Comparison of ENCODE assay signal across 8 cellular contexts in genomic region chr4:101103381-101104142, GRCh38.
DNase-seq lines count a peak whose midpoint lies in the region; ATAC-seq and TF ChIP-seq lines count a peak whose summit lies in the region.

No MANE protein-coding gene starts in this region.

- TF ChIP-seq CTCF in CD14-positive monocyte (IDR thresholded peaks at IDR 0.05) (no peak), VCaP (conservative IDR thresholded peaks at IDR 0.05) (no peak), psoas muscle (IDR thresholded peaks at IDR 0.05) (no peak), sigmoid colon (IDR thresholded peaks at IDR 0.05) (no peak)

- TF ChIP-seq EP300 in sigmoid colon (IDR thresholded peaks at IDR 0.05): no peak

- H3K36me3 Mint-ChIP-seq in CD14-positive monocyte: peaks cover 28 to 33% of the 10 kb centered on the region in 2 donors
- peaks cover 13% of the 10 kb centered on the region for H3K36me3 Mint-ChIP-seq in memory B cell

- no peak overlapping the region for H3K4me3 Mint-ChIP-seq in CD14-positive monocyte
- peak overlapping the region; percentile 50 for H3K4me3 Mint-ChIP-seq in memory B cell

- H3K9me3 Mint-ChIP-seq in CD14-positive monocyte: peaks cover 0 to 4% (median 0%) of the 10 kb centered on the region in 7 donors
- H3K9me3 Mint-ChIP-seq in memory B cell: no peaks in the 10 kb centered on the region

- H3K4me1 ChIP-seq in psoas muscle (peaks cover 23% of the 10 kb centered on the region), sigmoid colon (peaks cover 0 to 29% (median 18%) of the 10 kb centered on the region in 4 donors)

- TF ChIP-seq POLR2A in sigmoid colon (IDR thresholded peaks at IDR 0.05): no peak

- H3K9me3 ChIP-seq in psoas muscle: no peaks in the 10 kb centered on the region
- no peaks in the 10 kb centered on the region for H3K9me3 ChIP-seq in sigmoid colon

- peak; percentile 80 for ATAC-seq in GM19397 (IDR thresholded peaks at IDR 0.05; ENCODE audit: unreplicated experiment)
- ATAC-seq in HG03432 (IDR thresholded peaks at IDR 0.05; ENCODE audit: unreplicated experiment): peak; percentile 94
- ATAC-seq in memory B cell (ENCODE audit: low read depth): peak; percentile 90
- ATAC-seq in psoas muscle: no peak

- no peak for DNase-seq in CD14-positive monocyte (ENCODE audit: low spot score)
- DNase-seq in memory B cell (ENCODE audit: low spot score in 2 of 2): peak in 1 of 2 donors; percentile 20
- no peak for DNase-seq in psoas muscle
- no peak for DNase-seq in NCI-H526 treated with DMSO at 0.1 percent for 48 hours (lab: John Stamatoyannopoulos, UW)
- DNase-seq in sigmoid colon: no peak

- intact Hi-C loops in CD14-positive monocyte (cut with micrococcal nuclease): no loop called here
- intact Hi-C loops in psoas muscle (cut with DNase I): no loop called here
- intact Hi-C loops in sigmoid colon (cut with DNase I): no loop called here

- H3K4me1 Mint-ChIP-seq in CD14-positive monocyte (peaks cover 33% of the 10 kb centered on the region), memory B cell (peaks cover 22% of the 10 kb centered on the region)

- H3K4me3 ChIP-seq in psoas muscle (no peak overlapping the region), sigmoid colon (no peak overlapping the region)

- H3K27me3 ChIP-seq in psoas muscle (ENCODE audit: insufficient read depth in 3 of 3, low read length in 2 of 3) (no peaks in the 10 kb centered on the region), sigmoid colon (no peaks in the 10 kb centered on the region)

- no peaks in the 10 kb centered on the region for H3K27me3 Mint-ChIP-seq in CD14-positive monocyte (ENCODE audit: low read depth in 3 of 3)
- no peaks in the 10 kb centered on the region for H3K27me3 Mint-ChIP-seq in memory B cell

- H3K27ac ChIP-seq in VCaP: peak overlapping the region; percentile 86
- H3K27ac ChIP-seq in psoas muscle: no peak overlapping the region
- H3K27ac ChIP-seq in sigmoid colon: peak overlapping the region in 2 of 4 donors; percentile 4 to 5

- H3K27ac Mint-ChIP-seq in CD14-positive monocyte (peak overlapping the region in 5 of 7 donors; percentile 20 to 79 (median 54)), memory B cell (peak overlapping the region; percentile 82)

- H3K36me3 ChIP-seq in psoas muscle (ENCODE audit: insufficient read depth in 1 of 2, low read depth in 1 of 2) (peaks cover 0 to 4% of the 10 kb centered on the region in 2 donors), sigmoid colon (peaks cover 0 to 7% (median 0%) of the 10 kb centered on the region in 4 donors)

- 29 to 40% (median 33%) methylated on average over 4 of the region's 4 CpGs for WGBS in psoas muscle, 3 donors
- 6 to 19% methylated on average over 4 of the region's 4 CpGs for WGBS in sigmoid colon, 2 donors

Comparison
In these comparisons a context has a peak if more than half of its experiments do, and no peak if none do; other contexts are left out.
1. ATAC-seq: peak in GM19397 (single experiment), HG03432 (single experiment) and memory B cell (single experiment); none in psoas muscle (0 of 4).